Comparison of ENCODE assay signal across 1 cellular context in the genomic region with DNA sequence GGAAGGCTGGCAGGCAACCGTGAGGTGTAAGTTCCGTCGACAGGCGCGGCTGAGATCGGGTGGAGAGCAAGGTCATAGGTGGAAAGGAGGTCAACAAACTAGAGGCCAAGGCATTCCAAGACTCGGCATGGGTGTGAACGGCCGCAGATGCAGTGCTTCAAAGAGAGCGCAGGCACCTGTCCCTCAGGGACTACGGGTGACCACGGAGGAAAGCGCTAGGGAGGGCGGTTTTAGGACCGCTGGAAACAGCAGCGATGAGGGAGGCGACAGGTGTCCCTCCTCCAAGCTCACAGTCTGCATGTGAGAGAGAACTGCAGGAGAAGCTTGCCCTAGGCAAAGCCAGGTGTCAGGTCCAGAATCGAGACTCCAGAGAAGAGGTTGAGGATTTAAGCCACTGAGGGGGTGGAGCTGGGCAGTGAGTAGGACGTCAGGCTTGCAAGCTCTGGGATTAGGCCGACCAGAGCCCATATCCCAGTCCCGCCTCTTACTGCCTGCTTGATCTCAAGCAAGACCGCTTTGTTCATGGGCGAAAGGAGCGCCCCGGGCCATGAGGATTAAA.
TF ChIP-seq lines count a peak whose summit lies in the region.

No MANE protein-coding gene starts in this region.

TF ChIP-seq in H1, 55 proteins besides CTCF, POLR2A, EP300 and RAD21:
- TF ChIP-seq YY1 (IDR thresholded peaks at IDR 0.05; ENCODE audit: low read depth, low read length) (no peak), SUZ12 (IDR thresholded peaks at IDR 0.05; ENCODE audit: low read length) (peak; percentile 88; the same call in 1 of the 2 replicates), EZH2 (IDR thresholded peaks at IDR 0.05; ENCODE audit: low read depth, low read length, severe bottlenecking) (peak; percentile 40), ASH2L (IDR thresholded peaks at IDR 0.05; ENCODE audit: low read length) (peak; percentile 71), TCF12 (IDR thresholded peaks at IDR 0.05; ENCODE audit: low read depth, low read length) (no peak), PHF8 (conservative IDR thresholded peaks at IDR 0.05; ENCODE audit: low read depth, low read length) (no peak), HDAC2 (IDR thresholded peaks at IDR 0.05; ENCODE audit: borderline replicate concordance in 1 of 2, low read depth in 2 of 2, low read length in 2 of 2) (no peak), ZNF274 (IDR thresholded peaks at IDR 0.05; ENCODE audit: borderline replicate concordance, extremely low read depth, low read length) (no peak), SIN3A (conservative IDR thresholded peaks at IDR 0.05 in 1 of 2, IDR thresholded peaks at IDR 0.05 in 1 of 2; ENCODE audit: low read depth in 1 of 2, low read length in 2 of 2) (no peak), TBP (IDR thresholded peaks at IDR 0.05; ENCODE audit: low read depth, low read length) (no peak), RBBP5 (IDR thresholded peaks at IDR 0.05; ENCODE audit: borderline replicate concordance, low read depth, low read length) (0 out of 2 replicates have a peak, but pooled peaks have one; percentile 10), JUND (IDR thresholded peaks at IDR 0.05; ENCODE audit: low read length) (no peak), KDM5A (IDR thresholded peaks at IDR 0.05; ENCODE audit: low read length) (no peak), KDM4A (IDR thresholded peaks at IDR 0.05; ENCODE audit: low read depth, low read length, severe bottlenecking) (peak; percentile 94), RNF2 (IDR thresholded peaks at IDR 0.05; ENCODE audit: borderline replicate concordance, low read depth, low read length, missing control alignments, poor library complexity, severe bottlenecking) (peak; percentile 44), TEAD4 (IDR thresholded peaks at IDR 0.05; ENCODE audit: low read depth, low read length) (no peak), CBX5 (IDR thresholded peaks at IDR 0.05; ENCODE audit: low read depth, low read length) (no peak), GABPA (IDR thresholded peaks at IDR 0.05; ENCODE audit: borderline replicate concordance, insufficient read depth, low read length) (no peak)
- TF ChIP-seq, protein P1, sequence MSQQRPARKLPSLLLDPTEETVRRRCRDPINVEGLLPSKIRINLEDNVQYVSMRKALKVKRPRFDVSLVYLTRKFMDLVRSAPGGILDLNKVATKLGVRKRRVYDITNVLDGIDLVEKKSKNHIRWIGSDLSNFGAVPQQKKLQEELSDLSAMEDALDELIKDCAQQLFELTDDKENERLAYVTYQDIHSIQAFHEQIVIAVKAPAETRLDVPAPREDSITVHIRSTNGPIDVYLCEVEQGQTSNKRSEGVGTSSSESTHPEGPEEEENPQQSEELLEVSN (IDR thresholded peaks at IDR 0.05): peak; percentile 69; the same call in 1 of the 2 replicates
- TF ChIP-seq, protein P2, sequence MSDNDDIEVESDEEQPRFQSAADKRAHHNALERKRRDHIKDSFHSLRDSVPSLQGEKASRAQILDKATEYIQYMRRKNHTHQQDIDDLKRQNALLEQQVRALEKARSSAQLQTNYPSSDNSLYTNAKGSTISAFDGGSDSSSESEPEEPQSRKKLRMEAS (IDR thresholded peaks at IDR 0.05): peak; percentile 63; the same call in 1 of the 2 replicates
